ENCODE assay signal across 12 cellular contexts in the genomic region with DNA sequence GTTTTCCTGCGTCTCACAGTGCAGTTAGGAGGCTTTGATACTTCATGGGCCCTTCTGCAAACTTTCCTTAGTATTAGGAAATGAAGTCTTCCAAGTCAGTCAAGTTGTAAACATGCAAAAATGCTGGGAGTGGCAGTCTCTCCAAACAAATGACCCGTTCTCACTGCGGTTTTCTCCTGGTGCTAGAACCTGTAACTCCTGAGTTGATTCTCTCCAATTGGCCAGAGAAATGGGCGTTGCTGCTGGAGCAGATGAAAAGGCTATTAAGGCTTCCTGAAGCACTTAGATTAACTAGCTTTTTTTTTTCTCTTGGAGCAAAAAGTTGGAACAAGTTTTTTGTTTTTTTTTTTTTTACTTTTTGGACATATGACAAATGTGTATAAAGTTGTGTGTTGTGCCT.
DNase-seq lines count a peak whose midpoint lies in the region; ATAC-seq, FAIRE-seq and TF ChIP-seq lines count a peak whose summit lies in the region.
"Had no signal": no experiment of that assay in that cellular context is flagged by ENCODE, and none has a peak within 500 bp of the region (broad histone marks: within the 10 kb centered on the region; RNA-seq: fewer than 3 reads in every experiment).

No MANE protein-coding gene starts in this region.

- H3K27ac ChIP-seq in pancreas = no peak overlapping the region
- H3K27ac ChIP-seq: SJCRH30 had no signal

- no peaks in the 10 kb centered on the region for H3K9me3 ChIP-seq in pancreas
- H3K9me3 ChIP-seq: Caco-2, SJCRH30 had no signal

- no peak overlapping the region for H3K27ac Mint-ChIP-seq in activated T-helper 2 cell treated with anti-CD3 and anti-CD28 coated beads, Interferon-gamma antibody, Interleukin-2, Interleukin-4, amounts not matched to agents 10 μg/mL and 5 μg/mL and 100 μg/mL, durations not matched to agents 14 hours and 24 hours and 36 hours
- H3K27ac Mint-ChIP-seq in activated CD4-positive, alpha-beta memory T cell treated with anti-CD3 and anti-CD28 coated beads for 36 hours = no peak overlapping the region

- POLR2A ChIA-PET in activated CD4-positive, alpha-beta memory T cell treated with anti-CD3 and anti-CD28 coated beads for 36 hours (lab: Charles Lee) = interaction anchor here (0.6 kb wide), 1 partner anchor 11 kb away, joined by 3 read pairs; no protein-coding TSS in a partner anchor

- H3K9me3 Mint-ChIP-seq in activated T-helper 2 cell treated with anti-CD3 and anti-CD28 coated beads, Interferon-gamma antibody, Interleukin-2, Interleukin-4, amounts not matched to agents 10 μg/mL and 5 μg/mL and 100 μg/mL, durations not matched to agents 14 hours and 24 hours and 36 hours = no peaks in the 10 kb centered on the region
- H3K9me3 Mint-ChIP-seq in activated CD4-positive, alpha-beta memory T cell treated with anti-CD3 and anti-CD28 coated beads for 36 hours = no peaks in the 10 kb centered on the region

- no peak for TF ChIP-seq CTCF in pancreas (IDR thresholded peaks at IDR 0.05)

- no peaks in the 10 kb centered on the region for H3K36me3 ChIP-seq in pancreas

- H3K4me1 Mint-ChIP-seq in activated T-helper 2 cell treated with anti-CD3 and anti-CD28 coated beads, Interferon-gamma antibody, Interleukin-2, Interleukin-4, amounts not matched to agents 10 μg/mL and 5 μg/mL and 100 μg/mL, durations not matched to agents 14 hours and 24 hours and 36 hours (ENCODE audit: low read depth) = no peaks in the 10 kb centered on the region
- H3K4me1 Mint-ChIP-seq in activated CD4-positive, alpha-beta memory T cell treated with anti-CD3 and anti-CD28 coated beads for 36 hours (ENCODE audit: low read depth) = peaks cover 23% of the 10 kb centered on the region

- FAIRE-seq in pancreas (lab: Jason Lieb, UNC) = no peak

- H3K27me3 ChIP-seq in pancreas = no peaks in the 10 kb centered on the region
- H3K27me3 ChIP-seq: SJCRH30 had no signal

- no peak overlapping the region for H3K4me3 ChIP-seq in pancreas
- H3K4me3 ChIP-seq: SJCRH30 had no signal

- H3K4me1 ChIP-seq in pancreas = peaks cover 0 to 2% (median 0%) of the 10 kb centered on the region in 3 donors
- H3K4me1 ChIP-seq: Caco-2 had no signal

- peak in 3 of 4 donors; percentile 51 to 77 (median 59) for ATAC-seq in pancreas
- no peak for ATAC-seq in GM21360 (IDR thresholded peaks at IDR 0.05; ENCODE audit: unreplicated experiment)

- H3K4me3 Mint-ChIP-seq in activated T-helper 2 cell treated with anti-CD3 and anti-CD28 coated beads, Interferon-gamma antibody, Interleukin-2, Interleukin-4, amounts not matched to agents 10 μg/mL and 5 μg/mL and 100 μg/mL, durations not matched to agents 14 hours and 24 hours and 36 hours (ENCODE audit: low read depth) = no peak overlapping the region
- no peak overlapping the region for H3K4me3 Mint-ChIP-seq in activated CD4-positive, alpha-beta memory T cell treated with anti-CD3 and anti-CD28 coated beads for 36 hours

- DNase-seq in Caki2 (ENCODE audit: low read depth) (peak; percentile 68), NCI-H69 (lab: John Stamatoyannopoulos, UW) (peak; percentile 50), fibroblast of gingiva (ENCODE audit: low read depth) (peak; percentile 13), pancreas (peak in 1 of 6 donors; percentile 22), GOT3 (lab: John Stamatoyannopoulos, UW) (no peak)
- no peak for DNase-seq in activated T-helper 2 cell treated with anti-CD3 and anti-CD28 coated beads, Interferon-gamma antibody, Interleukin-2, Interleukin-4, amounts not matched to agents 10 μg/mL and 5 μg/mL and 100 μg/mL, durations not matched to agents 14 hours and 24 hours and 36 hours (ENCODE audit: low spot score)
- DNase-seq in activated CD4-positive, alpha-beta memory T cell treated with anti-CD3 and anti-CD28 coated beads for 36 hours = no peak
- DNase-seq: NCI-H2081 treated with DMSO at 0.1 percent for 48 hours, posterior cingulate gyrus, SJCRH30 had no signal

- H3K27me3 Mint-ChIP-seq in activated T-helper 2 cell treated with anti-CD3 and anti-CD28 coated beads, Interferon-gamma antibody, Interleukin-2, Interleukin-4, amounts not matched to agents 10 μg/mL and 5 μg/mL and 100 μg/mL, durations not matched to agents 14 hours and 24 hours and 36 hours (ENCODE audit: low read depth) = no peaks in the 10 kb centered on the region
- H3K27me3 Mint-ChIP-seq in activated CD4-positive, alpha-beta memory T cell treated with anti-CD3 and anti-CD28 coated beads for 36 hours = no peaks in the 10 kb centered on the region

- intact Hi-C loops in pancreas (cut with DNase I) = no loop called here
- intact Hi-C loops in activated T-helper 2 cell treated with anti-CD3 and anti-CD28 coated beads, Interferon-gamma antibody, Interleukin-2, Interleukin-4, amounts not matched to agents 10 μg/mL and 5 μg/mL and 100 μg/mL, durations not matched to agents 14 hours and 24 hours and 36 hours (cut with micrococcal nuclease) = no loop called here
- intact Hi-C loops in activated CD4-positive, alpha-beta memory T cell treated with anti-CD3 and anti-CD28 coated beads for 36 hours (cut with micrococcal nuclease) = no loop called here

- 58 to 62% methylated on average over 4 of the region's 4 CpGs for WGBS in pancreas, 2 donors

- in situ Hi-C loops in Caki2 (cut with HindIII; ENCODE audit: low pct_unique_long_range_greater_than_20kb, low sequenced_read_pairs) = no loop called here

- H3K36me3 Mint-ChIP-seq in activated T-helper 2 cell treated with anti-CD3 and anti-CD28 coated beads, Interferon-gamma antibody, Interleukin-2, Interleukin-4, amounts not matched to agents 10 μg/mL and 5 μg/mL and 100 μg/mL, durations not matched to agents 14 hours and 24 hours and 36 hours (ENCODE audit: low read depth) = no peaks in the 10 kb centered on the region
- no peaks in the 10 kb centered on the region for H3K36me3 Mint-ChIP-seq in activated CD4-positive, alpha-beta memory T cell treated with anti-CD3 and anti-CD28 coated beads for 36 hours

- CTCF ChIA-PET in activated CD4-positive, alpha-beta memory T cell treated with anti-CD3 and anti-CD28 coated beads for 36 hours (lab: Charles Lee) = no interaction called here

Comparison
In these comparisons a context has a peak if more than half of its experiments do, and no peak if none do; other contexts are left out.
1. DNase-seq: peak in Caki2 (single experiment), NCI-H69 (single experiment) and fibroblast of gingiva (single experiment); none in activated T-helper 2 cell treated with anti-CD3 and anti-CD28 coated beads, Interferon-gamma antibody, Interleukin-2, Interleukin-4, amounts not matched to agents 10 μg/mL and 5 μg/mL and 100 μg/mL, durations not matched to agents 14 hours and 24 hours and 36 hours (single experiment), activated CD4-positive, alpha-beta memory T cell treated with anti-CD3 and anti-CD28 coated beads for 36 hours (single experiment) and GOT3 (single experiment).